ENCODE assay signal across 1 cellular context in the genomic region with DNA sequence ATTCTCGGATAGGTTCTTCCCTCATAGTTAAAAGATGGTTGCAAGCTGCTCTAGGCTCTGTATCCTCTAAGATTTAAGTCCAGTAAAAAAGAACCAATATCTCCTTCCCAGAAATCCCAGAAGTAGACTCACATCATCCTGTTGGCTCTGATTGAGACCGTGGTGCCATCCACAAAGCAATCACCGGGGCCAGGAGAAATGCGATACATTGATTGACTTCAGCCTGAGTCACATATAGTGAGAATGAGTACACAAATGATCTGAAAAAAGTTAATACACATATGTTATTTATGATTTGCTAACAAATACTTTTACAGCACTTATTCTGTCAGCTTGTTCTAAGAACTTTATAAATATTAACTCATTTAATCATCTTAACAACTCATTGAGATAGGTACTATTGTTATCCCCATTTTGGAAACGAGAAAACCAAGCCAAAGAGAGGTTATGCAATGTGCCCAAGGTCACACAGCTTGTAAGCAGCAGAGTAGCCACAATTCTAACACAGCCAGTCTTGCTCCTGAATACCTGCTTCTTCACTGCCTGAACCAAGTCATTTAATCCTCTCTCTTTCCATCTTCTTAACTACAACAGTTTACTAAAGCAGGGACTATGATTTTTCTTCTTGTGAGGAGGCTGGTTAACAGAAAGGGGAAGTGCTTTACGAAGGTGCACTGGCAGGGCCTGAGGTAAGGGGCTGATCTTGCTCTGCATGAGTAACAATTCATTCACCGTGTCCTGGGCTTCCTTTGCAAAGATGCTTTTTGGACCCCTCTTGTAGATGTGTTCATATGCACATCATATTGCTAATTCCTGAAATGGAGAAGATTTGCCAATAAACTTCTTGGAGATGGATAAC.
TF ChIP-seq lines count a peak whose summit lies in the region.

No MANE protein-coding gene starts in this region.

TF ChIP-seq in GM23338, 12 proteins besides CTCF, POLR2A, EP300 and RAD21 (continued from another document):
- TF ChIP-seq, protein P1, sequence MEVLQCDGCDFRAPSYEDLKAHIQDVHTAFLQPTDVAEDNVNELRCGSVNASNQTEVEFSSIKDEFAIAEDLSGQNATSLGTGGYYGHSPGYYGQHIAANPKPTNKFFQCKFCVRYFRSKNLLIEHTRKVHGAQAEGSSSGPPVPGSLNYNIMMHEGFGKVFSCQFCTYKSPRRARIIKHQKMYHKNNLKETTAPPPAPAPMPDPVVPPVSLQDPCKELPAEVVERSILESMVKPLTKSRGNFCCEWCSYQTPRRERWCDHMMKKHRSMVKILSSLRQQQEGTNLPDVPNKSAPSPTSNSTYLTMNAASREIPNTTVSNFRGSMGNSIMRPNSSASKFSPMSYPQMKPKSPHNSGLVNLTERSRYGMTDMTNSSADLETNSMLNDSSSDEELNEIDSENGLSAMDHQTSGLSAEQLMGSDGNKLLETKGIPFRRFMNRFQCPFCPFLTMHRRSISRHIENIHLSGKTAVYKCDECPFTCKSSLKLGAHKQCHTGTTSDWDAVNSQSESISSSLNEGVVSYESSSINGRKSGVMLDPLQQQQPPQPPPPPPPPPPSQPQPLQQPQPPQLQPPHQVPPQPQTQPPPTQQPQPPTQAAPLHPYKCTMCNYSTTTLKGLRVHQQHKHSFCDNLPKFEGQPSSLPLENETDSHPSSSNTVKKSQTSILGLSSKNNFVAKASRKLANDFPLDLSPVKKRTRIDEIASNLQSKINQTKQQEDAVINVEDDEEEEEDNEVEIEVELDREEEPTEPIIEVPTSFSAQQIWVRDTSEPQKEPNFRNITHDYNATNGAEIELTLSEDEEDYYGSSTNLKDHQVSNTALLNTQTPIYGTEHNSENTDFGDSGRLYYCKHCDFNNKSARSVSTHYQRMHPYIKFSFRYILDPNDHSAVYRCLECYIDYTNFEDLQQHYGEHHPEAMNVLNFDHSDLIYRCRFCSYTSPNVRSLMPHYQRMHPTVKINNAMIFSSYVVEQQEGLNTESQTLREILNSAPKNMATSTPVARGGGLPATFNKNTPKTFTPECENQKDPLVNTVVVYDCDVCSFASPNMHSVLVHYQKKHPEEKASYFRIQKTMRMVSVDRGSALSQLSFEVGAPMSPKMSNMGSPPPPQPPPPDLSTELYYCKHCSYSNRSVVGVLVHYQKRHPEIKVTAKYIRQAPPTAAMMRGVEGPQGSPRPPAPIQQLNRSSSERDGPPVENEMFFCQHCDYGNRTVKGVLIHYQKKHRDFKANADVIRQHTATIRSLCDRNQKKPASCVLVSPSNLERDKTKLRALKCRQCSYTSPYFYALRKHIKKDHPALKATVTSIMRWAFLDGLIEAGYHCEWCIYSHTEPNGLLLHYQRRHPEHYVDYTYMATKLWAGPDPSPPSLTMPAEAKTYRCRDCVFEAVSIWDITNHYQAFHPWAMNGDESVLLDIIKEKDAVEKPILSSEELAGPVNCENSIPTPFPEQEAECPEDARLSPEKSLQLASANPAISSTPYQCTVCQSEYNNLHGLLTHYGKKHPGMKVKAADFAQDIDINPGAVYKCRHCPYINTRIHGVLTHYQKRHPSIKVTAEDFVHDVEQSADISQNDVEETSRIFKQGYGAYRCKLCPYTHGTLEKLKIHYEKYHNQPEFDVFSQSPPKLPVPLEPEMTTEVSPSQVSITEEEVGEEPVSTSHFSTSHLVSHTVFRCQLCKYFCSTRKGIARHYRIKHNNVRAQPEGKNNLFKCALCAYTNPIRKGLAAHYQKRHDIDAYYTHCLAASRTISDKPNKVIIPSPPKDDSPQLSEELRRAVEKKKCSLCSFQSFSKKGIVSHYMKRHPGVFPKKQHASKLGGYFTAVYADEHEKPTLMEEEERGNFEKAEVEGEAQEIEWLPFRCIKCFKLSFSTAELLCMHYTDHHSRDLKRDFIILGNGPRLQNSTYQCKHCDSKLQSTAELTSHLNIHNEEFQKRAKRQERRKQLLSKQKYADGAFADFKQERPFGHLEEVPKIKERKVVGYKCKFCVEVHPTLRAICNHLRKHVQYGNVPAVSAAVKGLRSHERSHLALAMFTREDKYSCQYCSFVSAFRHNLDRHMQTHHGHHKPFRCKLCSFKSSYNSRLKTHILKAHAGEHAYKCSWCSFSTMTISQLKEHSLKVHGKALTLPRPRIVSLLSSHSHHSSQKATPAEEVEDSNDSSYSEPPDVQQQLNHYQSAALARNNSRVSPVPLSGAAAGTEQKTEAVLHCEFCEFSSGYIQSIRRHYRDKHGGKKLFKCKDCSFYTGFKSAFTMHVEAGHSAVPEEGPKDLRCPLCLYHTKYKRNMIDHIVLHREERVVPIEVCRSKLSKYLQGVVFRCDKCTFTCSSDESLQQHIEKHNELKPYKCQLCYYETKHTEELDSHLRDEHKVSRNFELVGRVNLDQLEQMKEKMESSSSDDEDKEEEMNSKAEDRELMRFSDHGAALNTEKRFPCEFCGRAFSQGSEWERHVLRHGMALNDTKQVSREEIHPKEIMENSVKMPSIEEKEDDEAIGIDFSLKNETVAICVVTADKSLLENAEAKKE (CRISPR knock-in tag; IDR thresholded peaks at IDR 0.05): no peak
